25 cellular contexts compared by ENCODE assay signal in genomic region chr10:43885842-43886241, GRCh38.
DNase-seq lines count a peak whose midpoint lies in the region; ATAC-seq, FAIRE-seq and TF ChIP-seq lines count a peak whose summit lies in the region.
"Had no signal": no experiment of that assay in that cellular context is flagged by ENCODE, and none has a peak within 500 bp of the region (broad histone marks: within the 10 kb centered on the region; RNA-seq: fewer than 3 reads in every experiment).

No MANE protein-coding gene starts in this region.

- TF ChIP-seq POLR2A in K562 (conservative IDR thresholded peaks at IDR 0.05) (no peak), HepG2 (IDR thresholded peaks at IDR 0.05; ENCODE audit: insufficient read depth in 1 of 2, low read depth in 2 of 2, low read length in 2 of 2) (no peak), gastroesophageal sphincter (IDR thresholded peaks at IDR 0.05) (no peak)

- H3K4me3 Mint-ChIP-seq in CD8-positive, alpha-beta T cell = no peak overlapping the region
- H3K4me3 Mint-ChIP-seq: CD14-positive monocyte; natural killer cell; stimulated activated naive B cell treated with anti-CD40 and anti-IgM and Interleukin-4, amounts not matched to agents 10 μg/mL and 1 μg/mL and 100 μg/mL, for 72 hours; T-helper 17 cell had no signal

- 0% methylated on average over 2 of the region's 2 CpGs for WGBS in K562 (ENCODE audit: insufficient coverage, low coverage, missing lambda C conversion rate)
- WGBS in HepG2 (ENCODE audit: low lambda C conversion rate) = 6% methylated on average over 2 of the region's 2 CpGs
- WGBS in gastroesophageal sphincter (ENCODE audit: low coverage in 1 of 2), 2 donors = 74% methylated on average over 2 of the region's 2 CpGs; no CpG with 5 or more reads in 1 of the 2 donors

- H3K9me3 Mint-ChIP-seq in CD8-positive, alpha-beta T cell = no peaks in the 10 kb centered on the region
- H3K9me3 Mint-ChIP-seq: CD14-positive monocyte, natural killer cell had no signal

- H3K4me3 ChIP-seq in K562 (no peak overlapping the region), HepG2 (replicated peaks in 1 of 3; ENCODE audit: insufficient read depth in 1 of 3, low read depth in 2 of 3, low read length in 3 of 3) (no peak overlapping the region), gastroesophageal sphincter (no peak overlapping the region)
- H3K4me3 ChIP-seq in CD8-positive, alpha-beta T cell (ENCODE audit: low read depth, low read length) = no peak overlapping the region

- no peak overlapping the region for H3K9ac ChIP-seq in K562 (ENCODE audit: insufficient read depth in 1 of 2, low read depth in 2 of 2, low read length in 2 of 2)
- H3K9ac ChIP-seq in HepG2 (ENCODE audit: insufficient read depth, low read depth, low read length) = no peak overlapping the region

- BruUV-seq in K562 (replicated peaks; lab: Mats Ljungman, UMichigan) = no TSS peak
- BruUV-seq in HepG2 (replicated peaks; lab: Mats Ljungman, UMichigan) = no TSS peak

- H3K27me3 ChIP-seq in K562 (ENCODE audit: control insufficient read depth in 2 of 2, insufficient read depth in 2 of 2, low read length in 2 of 2) (peaks cover 0 to 7% of the 10 kb centered on the region in 2 experiments; a peak in 1 of 5 replicates), HepG2 (ENCODE audit: control insufficient read depth in 1 of 2, insufficient read depth in 2 of 2, low read length in 2 of 2) (peaks cover 0 to 5% of the 10 kb centered on the region in 2 experiments; a peak in 2 of 5 replicates), gastroesophageal sphincter (no peaks in the 10 kb centered on the region)
- H3K27me3 ChIP-seq in CD8-positive, alpha-beta T cell (ENCODE audit: insufficient read depth, low read length) = no peaks in the 10 kb centered on the region

- CTCF ChIA-PET in GM10248 (lab: Yijun Ruan, JAX) = interaction anchor here (0.9 to 2.0 kb wide), 7 partner anchors 11 to 500 kb away, joined by 3 to 11 read pairs (median 4); no protein-coding TSS in a partner anchor
- CTCF ChIA-PET in K562 (lab: Yijun Ruan, JAX; ENCODE audit: low intra/inter-chr PET ratio) = no interaction called here
- CTCF ChIA-PET in HepG2 (lab: Yijun Ruan, JAX; ENCODE audit: low intra/inter-chr PET ratio, low total read pairs) = interaction anchor here (1.7 kb wide), 1 partner anchor 501 kb away, joined by 9 read pairs; no protein-coding TSS in a partner anchor
- CTCF ChIA-PET in CD8-positive, alpha-beta T cell (lab: Charles Lee) = no interaction called here

- in situ Hi-C loops in K562 (cut with MboI) (no loop called here), HepG2 (cut with HindIII; ENCODE audit: extremely low pct_ligation_motif_present, low pct_unique_long_range_greater_than_20kb) (loop anchor here (10.0 kb wide), 1 partner anchor 499 kb away; the partner anchor contains the start of gene CXCL12)

- POLR2A ChIA-PET in GM10248 (lab: Yijun Ruan, JAX) (no interaction called here), K562 (lab: Yijun Ruan, JAX) (interaction anchor here (0.7 to 0.9 kb wide), 2 partner anchors 11 to 20 kb away, joined by 3 read pairs; no protein-coding TSS in a partner anchor), HepG2 (lab: Yijun Ruan, JAX) (no interaction called here)
- POLR2A ChIA-PET in CD8-positive, alpha-beta T cell (lab: Charles Lee) = no interaction called here

- no peaks in the 10 kb centered on the region for H3K27me3 Mint-ChIP-seq in CD8-positive, alpha-beta T cell (ENCODE audit: low read depth)

- intact Hi-C loops in K562 (cut with micrococcal nuclease) (no loop called here), HepG2 (cut with micrococcal nuclease; ENCODE audit: unreplicated experiment) (loop anchor here (10.0 kb wide), 1 partner anchor 499 kb away; the partner anchor contains the start of gene CXCL12)
- intact Hi-C loops in CD8-positive, alpha-beta T cell (cut with DNase I, micrococcal nuclease) = no loop called here

- H3K4me1 ChIP-seq in K562 (replicated peaks in 1 of 2; ENCODE audit: control insufficient read depth in 2 of 2, insufficient read depth in 2 of 2, low read length in 2 of 2) (no peaks in the 10 kb centered on the region), HepG2 (ENCODE audit: insufficient read depth, low read length) (no peaks in the 10 kb centered on the region), gastroesophageal sphincter (peaks cover 0 to 11% (median 0%) of the 10 kb centered on the region in 3 donors)
- H3K4me1 ChIP-seq in CD8-positive, alpha-beta T cell (ENCODE audit: insufficient read depth, low read length) = no peaks in the 10 kb centered on the region

- H3K79me2 ChIP-seq in K562 (ENCODE audit: control insufficient read depth, insufficient read depth, low read length) (no peaks in the 10 kb centered on the region), HepG2 (ENCODE audit: insufficient read depth, low read length) (no peaks in the 10 kb centered on the region)

- no peaks in the 10 kb centered on the region for H3K9me1 ChIP-seq in K562 (ENCODE audit: control insufficient read depth, insufficient read depth, low read length)

- H3K9me3 ChIP-seq in K562 (replicated peaks; ENCODE audit: control insufficient read depth, insufficient read depth, low read depth, low read length) (no peaks in the 10 kb centered on the region), HepG2 (ENCODE audit: low read length) (no peaks in the 10 kb centered on the region), gastroesophageal sphincter (no peaks in the 10 kb centered on the region)
- H3K9me3 ChIP-seq in CD8-positive, alpha-beta T cell (ENCODE audit: low read length) = no peaks in the 10 kb centered on the region

- H3K4me2 ChIP-seq in K562 (ENCODE audit: insufficient read depth, low read length) (no peak overlapping the region), HepG2 (ENCODE audit: low read depth, low read length) (no peak overlapping the region)

- ATAC-seq in HG02870 (IDR thresholded peaks at IDR 0.05; ENCODE audit: unreplicated experiment) (peak; percentile 47), K562 (no peak), HepG2 (peak; percentile 86), GM18858 (IDR thresholded peaks at IDR 0.05; ENCODE audit: unreplicated experiment) (no peak), gastroesophageal sphincter (no peak), esophagus mucosa (no peak)
- ATAC-seq in CD8-positive, alpha-beta T cell = no peak
- ATAC-seq: natural killer cell; stimulated activated naive B cell treated with anti-CD40 and anti-IgM and Interleukin-4, amounts not matched to agents 10 μg/mL and 1 μg/mL and 100 μg/mL, for 72 hours; T-helper 17 cell had no signal

- DNase-seq in GM10248 (ENCODE audit: extremely low spot score) (no peak), K562 (ENCODE audit: extremely low read depth in 1 of 4, low spot score in 3 of 4) (no peak), HepG2 (ENCODE audit: low spot score) (no peak)
- no peak for DNase-seq in CD8-positive, alpha-beta T cell
- DNase-seq: activated CD4-positive, alpha-beta T cell treated with anti-CD3 and anti-CD28 coated beads, Interleukin-2, amount 50 U/mL, for 48 hours; activated gamma-delta T cell treated with Interleukin-2 at 50 U/mL for 16 hours; activated T-cell treated with anti-CD3 and anti-CD28 coated beads for 4 hours; cortex of kidney; DMS153; GDM1; MV-4-11; natural killer cell; NCI-H187 treated with DMSO at 0.1 percent for 48 hours; NCI-H2227 treated with DMSO at 0.1 percent for 48 hours; NCI-H774; posterior cingulate gyrus; stimulated activated CD4-positive, alpha-beta T cell treated with anti-CD3 and anti-CD28 coated beads, Interleukin-1b, Interleukin-23, amount 100 ng/mL, for 48 hours; stimulated activated naive B cell treated with anti-CD40 and anti-IgM and Interleukin-4, amounts not matched to agents 10 μg/mL and 1 μg/mL and 100 μg/mL, for 72 hours; T-helper 17 cell had no signal

- no peak overlapping the region for H3K27ac Mint-ChIP-seq in CD8-positive, alpha-beta T cell
- H3K27ac Mint-ChIP-seq: CD14-positive monocyte; natural killer cell; stimulated activated naive B cell treated with anti-CD40 and anti-IgM and Interleukin-4, amounts not matched to agents 10 μg/mL and 1 μg/mL and 100 μg/mL, for 72 hours; T-helper 17 cell had no signal

- no peak overlapping the region for H2AFZ ChIP-seq in K562 (ENCODE audit: low read depth, low read length)
- H2AFZ ChIP-seq in HepG2 (ENCODE audit: low read length) = no peak overlapping the region

- peak; percentile 12 for TF ChIP-seq CTCF in GM10248 (IDR thresholded peaks at IDR 0.05; ENCODE audit: control extremely low read depth, extremely low read depth, low read depth, missing control alignments)
- 0 out of 6 replicates have a peak, but pooled peaks of 2 of the 3 experiments have one; percentile 5 to 21 for TF ChIP-seq CTCF in K562 (IDR thresholded peaks at IDR 0.05 in 2 of 3, conservative IDR thresholded peaks at IDR 0.05 in 1 of 3; ENCODE audit: insufficient read depth in 2 of 3, low read depth in 1 of 3, low read length in 3 of 3)
- TF ChIP-seq CTCF in HepG2 (CRISPR knock-in tag; IDR thresholded peaks at IDR 0.05) = peak; percentile 55
- TF ChIP-seq CTCF in gastroesophageal sphincter (IDR thresholded peaks at IDR 0.05) = no peak
- no peak for TF ChIP-seq CTCF in CD8-positive, alpha-beta T cell (IDR thresholded peaks at IDR 0.05)

- H3K36me3 ChIP-seq in K562 (ENCODE audit: control insufficient read depth, insufficient read depth, low read length) = no peaks in the 10 kb centered on the region
- no peaks in the 10 kb centered on the region for H3K36me3 ChIP-seq in HepG2 (replicated peaks in 1 of 2; ENCODE audit: control insufficient read depth in 1 of 2, insufficient read depth in 2 of 2, low read length in 2 of 2)
- H3K36me3 ChIP-seq in gastroesophageal sphincter = no peaks in the 10 kb centered on the region
- H3K36me3 ChIP-seq in CD8-positive, alpha-beta T cell (ENCODE audit: insufficient read depth, low read length) = no peaks in the 10 kb centered on the region

- TF ChIP-seq EP300 in K562 (IDR thresholded peaks at IDR 0.05; ENCODE audit: low read length) (no peak), HepG2 (IDR thresholded peaks at IDR 0.05; ENCODE audit: low read depth in 2 of 2, low read length in 2 of 2) (no peak), HepG2 (CRISPR knock-in tag; IDR thresholded peaks at IDR 0.05; ENCODE audit: borderline replicate concordance) (no peak), gastroesophageal sphincter (IDR thresholded peaks at IDR 0.05) (no peak)

- TF ChIP-seq RAD21 in K562 (CRISPR knock-in tag; conservative IDR thresholded peaks at IDR 0.05 in 1 of 2, IDR thresholded peaks at IDR 0.05 in 1 of 2) (no peak), HepG2 (CRISPR knock-in tag; IDR thresholded peaks at IDR 0.05) (no peak)

- FAIRE-seq in K562 (lab: Jason Lieb, UNC) (no peak), HepG2 (lab: Jason Lieb, UNC) (no peak)

- no peaks in the 10 kb centered on the region for H3K36me3 Mint-ChIP-seq in CD8-positive, alpha-beta T cell
- H3K36me3 Mint-ChIP-seq: CD14-positive monocyte; natural killer cell; stimulated activated naive B cell treated with anti-CD40 and anti-IgM and Interleukin-4, amounts not matched to agents 10 μg/mL and 1 μg/mL and 100 μg/mL, for 72 hours had no signal

- H3K4me1 Mint-ChIP-seq in CD8-positive, alpha-beta T cell (ENCODE audit: low read depth) = no peaks in the 10 kb centered on the region
- H3K4me1 Mint-ChIP-seq: CD14-positive monocyte; natural killer cell; stimulated activated naive B cell treated with anti-CD40 and anti-IgM and Interleukin-4, amounts not matched to agents 10 μg/mL and 1 μg/mL and 100 μg/mL, for 72 hours had no signal

- no peak overlapping the region for H3K27ac ChIP-seq in K562 (ENCODE audit: extremely low read depth, low read depth, low read length)
- H3K27ac ChIP-seq in HepG2 (ENCODE audit: extremely low read length, insufficient read depth, low read length) = no peak overlapping the region
- no peak overlapping the region for H3K27ac ChIP-seq in gastroesophageal sphincter
- H3K27ac ChIP-seq in CD8-positive, alpha-beta T cell (ENCODE audit: low read depth, low read length) = no peak overlapping the region
- H3K27ac ChIP-seq: VCaP had no signal

- H4K20me1 ChIP-seq in K562 (replicated peaks; ENCODE audit: control insufficient read depth, insufficient read depth, low read length) = 0 out of 2 replicates have a peak, but pooled peaks cover 5% of the 10 kb centered on the region
- H4K20me1 ChIP-seq in HepG2 (ENCODE audit: insufficient read depth, low read length) = no peaks in the 10 kb centered on the region

Comparison
In these comparisons a context has a peak if more than half of its experiments do, and no peak if none do; other contexts are left out.
1. CTCF ChIP-seq: peak in GM10248 (single experiment), K562 (2 of 3) and HepG2 (single experiment); none in gastroesophageal sphincter (0 of 4) and CD8-positive, alpha-beta T cell (single experiment).
2. ATAC-seq: peak in HG02870 (single experiment) and HepG2 (single experiment); none in K562 (single experiment), GM18858 (single experiment), gastroesophageal sphincter (single experiment), esophagus mucosa (single experiment) and CD8-positive, alpha-beta T cell (single experiment).
3. CTCF ChIA-PET loops: an anchor here in GM10248 (0.9 to 2.0 kb wide) and HepG2 (1.7 kb wide); none called in K562 and CD8-positive, alpha-beta T cell.